19 cellular contexts compared by ENCODE assay signal in the genomic region with DNA sequence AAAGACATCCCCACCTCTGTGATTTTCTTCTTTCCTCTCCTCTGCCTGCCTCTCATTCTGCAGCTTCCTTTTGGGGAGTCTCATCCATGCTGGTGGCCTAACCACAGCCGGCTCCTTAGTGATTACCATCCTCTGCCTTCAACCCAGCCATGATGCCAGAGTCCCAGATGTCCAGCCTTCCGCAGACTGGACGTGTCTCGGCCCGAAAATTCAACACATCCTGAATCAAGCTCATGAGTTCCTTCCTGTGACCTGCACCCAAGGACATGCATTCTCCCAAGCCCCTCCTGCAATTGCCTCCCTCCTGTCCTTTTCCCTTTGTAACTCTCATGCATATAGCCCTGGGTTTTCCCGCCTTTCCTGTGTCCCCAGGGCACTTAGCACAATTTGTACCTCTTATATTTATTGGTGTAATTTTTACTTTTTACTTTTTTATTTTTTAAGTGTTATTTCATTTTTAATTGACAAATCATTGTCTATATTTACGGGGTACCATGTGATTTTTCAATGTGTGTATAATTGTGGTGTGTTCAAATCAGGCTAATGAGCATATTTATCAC. TPM values are rescaled to one million over a fixed set of nuclear protein-coding genes. Genes with fewer than 3 reads are reported as not detected.
DNase-seq lines count a peak whose midpoint lies in the region; ATAC-seq and TF ChIP-seq lines count a peak whose summit lies in the region.
"Had no signal": no experiment of that assay in that cellular context is flagged by ENCODE, and none has a peak within 500 bp of the region (broad histone marks: within the 10 kb centered on the region; RNA-seq: fewer than 3 reads in every experiment).

No MANE protein-coding gene starts in this region.

- H3K9me2 ChIP-seq in neural cell (ENCODE audit: insufficient read depth, low read length): no peaks in the 10 kb centered on the region

- peaks cover 0 to 29% (median 17%) of the 10 kb centered on the region in 7 donors for H3K9me3 Mint-ChIP-seq in CD14-positive monocyte
- H3K9me3 Mint-ChIP-seq in endodermal cell: peaks cover 29% of the 10 kb centered on the region

- no peak overlapping the region for H3K27ac ChIP-seq in HEK293 (ENCODE audit: extremely low read depth, low read depth, low read length)
- no peak overlapping the region for H3K27ac ChIP-seq in endodermal cell (ENCODE audit: low read depth, low read length)
- H3K27ac ChIP-seq in neural cell (ENCODE audit: low read length): no peak overlapping the region
- H3K27ac ChIP-seq: HL-60, parathyroid adenoma, stomach had no signal

- H3K4me3 Mint-ChIP-seq in CD14-positive monocyte (peak overlapping the region; percentile 24 to 87), endodermal cell (peak overlapping the region; percentile 73)

- TF ChIP-seq EP300 in neural cell (conservative IDR thresholded peaks at IDR 0.05; ENCODE audit: poor library complexity, severe bottlenecking): no peak

- no peak overlapping the region for H3K9ac ChIP-seq in endodermal cell (ENCODE audit: extremely low read depth, low read length, poor library complexity, severe bottlenecking)
- no peak overlapping the region for H3K9ac ChIP-seq in neural cell (ENCODE audit: low read length)
- H3K9ac ChIP-seq: parathyroid adenoma had no signal

- peak overlapping the region in 1 of 7 donors; percentile 81 for H3K27ac Mint-ChIP-seq in CD14-positive monocyte
- no peak overlapping the region for H3K27ac Mint-ChIP-seq in endodermal cell

- H3K36me3 ChIP-seq in HEK293 (ENCODE audit: control insufficient read depth in 2 of 2, insufficient read depth in 1 of 2, low read length in 2 of 2) (no peaks in the 10 kb centered on the region), endodermal cell (ENCODE audit: control insufficient read depth, insufficient read depth, low read length) (no peaks in the 10 kb centered on the region), neural cell (ENCODE audit: insufficient read depth, low read length) (no peaks in the 10 kb centered on the region)
- H3K36me3 ChIP-seq: spleen, stomach had no signal

- H3F3A ChIP-seq in neural cell (ENCODE audit: insufficient read depth, low read length, poor library complexity, severe bottlenecking): no peaks in the 10 kb centered on the region

- H3K27me3 ChIP-seq in endodermal cell (ENCODE audit: control insufficient read depth, insufficient read depth, low read length, poor library complexity, severe bottlenecking) (peaks cover 27% of the 10 kb centered on the region), neural cell (ENCODE audit: insufficient read depth, low read depth, low read length) (peaks cover 34% of the 10 kb centered on the region)

- H3K4me1 ChIP-seq in HEK293 (ENCODE audit: control insufficient read depth, insufficient read depth, low read length) (no peaks in the 10 kb centered on the region), endodermal cell (ENCODE audit: control insufficient read depth, insufficient read depth, low read length) (no peaks in the 10 kb centered on the region)
- H3K4me1 ChIP-seq: parathyroid adenoma had no signal

- no peak overlapping the region for H2AFZ ChIP-seq in neural cell (ENCODE audit: low read depth, low read length)
- H2AFZ ChIP-seq: parathyroid adenoma had no signal

- H3K27me3 Mint-ChIP-seq in CD14-positive monocyte (ENCODE audit: low read depth in 3 of 3): peaks cover 38 to 50% (median 44%) of the 10 kb centered on the region in 3 donors
- H3K27me3 Mint-ChIP-seq in endodermal cell (ENCODE audit: insufficient read depth): peaks cover 53% of the 10 kb centered on the region

- H3K4me2 ChIP-seq in neural cell (ENCODE audit: low read length): no peak overlapping the region

- intact Hi-C loops in CD14-positive monocyte (cut with micrococcal nuclease): no loop called here

- no peak for TF ChIP-seq RAD21 in neural cell (conservative IDR thresholded peaks at IDR 0.05)

- peaks cover 34% of the 10 kb centered on the region for H3K4me1 Mint-ChIP-seq in CD14-positive monocyte
- peaks cover 9% of the 10 kb centered on the region for H3K4me1 Mint-ChIP-seq in endodermal cell

- no peaks in the 10 kb centered on the region for H4K20me1 ChIP-seq in neural cell (ENCODE audit: insufficient read depth)

- H3K4me3 ChIP-seq in HEK293 (ENCODE audit: low read depth, low read length) (no peak overlapping the region), endodermal cell (ENCODE audit: low read length) (peak overlapping the region; percentile 81), neural cell (ENCODE audit: low read length) (peak overlapping the region; percentile 60)

- WGBS in endodermal cell (ENCODE audit: insufficient coverage in 1 of 2, insufficient read length in 1 of 2), 2 experiments: 87 to 100% methylated on average over 4 to 7 of the region's 7 CpGs

- no peaks in the 10 kb centered on the region for H3K9me3 ChIP-seq in HEK293 (ENCODE audit: control insufficient read depth, insufficient read depth, low read depth, low read length)
- peaks cover 16% of the 10 kb centered on the region for H3K9me3 ChIP-seq in endodermal cell (ENCODE audit: control insufficient read depth, low read length)
- peaks cover 6% of the 10 kb centered on the region for H3K9me3 ChIP-seq in neural cell (ENCODE audit: low read length)

- CTCF ChIA-PET in HEK293 (lab: Yijun Ruan, JAX): interaction anchor here (0.6 to 2.8 kb wide), 4 partner anchors 12 to 118 kb away, joined by 3 to 13 read pairs (median 4); no protein-coding TSS in a partner anchor

- DNase-seq in CD14-positive monocyte (ENCODE audit: low spot score) (no peak), endodermal cell (no peak)
- DNase-seq: activated CD4-positive, CD25-positive, alpha-beta regulatory T cell treated with anti-CD3 and anti-CD28 coated beads, Interleukin-2, amount 50 U/mL, for 72 hours; activated T-cell treated with anti-CD3 and anti-CD28 coated beads, Interleukin-2, amount 50 U/mL, for 1 hour; amniotic stem cell; Kasumi-1; NCI-H1417; NCI-H2227 treated with DMSO at 0.1 percent for 48 hours; spleen; stomach; T-helper 2 cell had no signal

- no peaks in the 10 kb centered on the region for H3K79me2 ChIP-seq in neural cell (replicated peaks; ENCODE audit: insufficient read depth, low read length)
- H3K79me2 ChIP-seq: parathyroid adenoma had no signal

- TF ChIP-seq CTCF in CD14-positive monocyte (IDR thresholded peaks at IDR 0.05) (no peak), HEK293 (tag by site-specific recombination; IDR thresholded peaks at IDR 0.05) (no peak), endodermal cell (conservative IDR thresholded peaks at IDR 0.05) (no peak), neural cell (IDR thresholded peaks at IDR 0.05; ENCODE audit: poor library complexity, severe bottlenecking) (no peak)

- ATAC-seq in GM21717 (IDR thresholded peaks at IDR 0.05; ENCODE audit: unreplicated experiment): no peak
- no peak for ATAC-seq in GM19455 (IDR thresholded peaks at IDR 0.05; ENCODE audit: unreplicated experiment)
- no peak for ATAC-seq in HG02870 (IDR thresholded peaks at IDR 0.05; ENCODE audit: unreplicated experiment)
- no peak for ATAC-seq in GM21619 (IDR thresholded peaks at IDR 0.05; ENCODE audit: unreplicated experiment)

- H3K36me3 Mint-ChIP-seq in CD14-positive monocyte (peaks cover 0 to 8% of the 10 kb centered on the region in 2 donors), endodermal cell (ENCODE audit: low read depth) (peaks cover 2% of the 10 kb centered on the region)

- POLR2A ChIA-PET in HEK293 (lab: Yijun Ruan, JAX): no interaction called here

TF ChIP-seq in HEK293, 187 proteins besides CTCF, POLR2A, EP300 and RAD21:
- TF ChIP-seq OSR2 (tag by site-specific recombination; IDR thresholded peaks at IDR 0.05) (no peak), ZNF140 (tag by site-specific recombination; IDR thresholded peaks at IDR 0.05) (no peak), ZBTB17 (tag by site-specific recombination; IDR thresholded peaks at IDR 0.05) (0 out of 2 replicates have a peak, but pooled peaks have one; percentile 19)

TF ChIP-seq in neural cell, 6 proteins besides CTCF, POLR2A, EP300 and RAD21:
- TF ChIP-seq, protein P1, sequence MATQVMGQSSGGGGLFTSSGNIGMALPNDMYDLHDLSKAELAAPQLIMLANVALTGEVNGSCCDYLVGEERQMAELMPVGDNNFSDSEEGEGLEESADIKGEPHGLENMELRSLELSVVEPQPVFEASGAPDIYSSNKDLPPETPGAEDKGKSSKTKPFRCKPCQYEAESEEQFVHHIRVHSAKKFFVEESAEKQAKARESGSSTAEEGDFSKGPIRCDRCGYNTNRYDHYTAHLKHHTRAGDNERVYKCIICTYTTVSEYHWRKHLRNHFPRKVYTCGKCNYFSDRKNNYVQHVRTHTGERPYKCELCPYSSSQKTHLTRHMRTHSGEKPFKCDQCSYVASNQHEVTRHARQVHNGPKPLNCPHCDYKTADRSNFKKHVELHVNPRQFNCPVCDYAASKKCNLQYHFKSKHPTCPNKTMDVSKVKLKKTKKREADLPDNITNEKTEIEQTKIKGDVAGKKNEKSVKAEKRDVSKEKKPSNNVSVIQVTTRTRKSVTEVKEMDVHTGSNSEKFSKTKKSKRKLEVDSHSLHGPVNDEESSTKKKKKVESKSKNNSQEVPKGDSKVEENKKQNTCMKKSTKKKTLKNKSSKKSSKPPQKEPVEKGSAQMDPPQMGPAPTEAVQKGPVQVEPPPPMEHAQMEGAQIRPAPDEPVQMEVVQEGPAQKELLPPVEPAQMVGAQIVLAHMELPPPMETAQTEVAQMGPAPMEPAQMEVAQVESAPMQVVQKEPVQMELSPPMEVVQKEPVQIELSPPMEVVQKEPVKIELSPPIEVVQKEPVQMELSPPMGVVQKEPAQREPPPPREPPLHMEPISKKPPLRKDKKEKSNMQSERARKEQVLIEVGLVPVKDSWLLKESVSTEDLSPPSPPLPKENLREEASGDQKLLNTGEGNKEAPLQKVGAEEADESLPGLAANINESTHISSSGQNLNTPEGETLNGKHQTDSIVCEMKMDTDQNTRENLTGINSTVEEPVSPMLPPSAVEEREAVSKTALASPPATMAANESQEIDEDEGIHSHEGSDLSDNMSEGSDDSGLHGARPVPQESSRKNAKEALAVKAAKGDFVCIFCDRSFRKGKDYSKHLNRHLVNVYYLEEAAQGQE (IDR thresholded peaks at IDR 0.05; ENCODE audit: borderline replicate concordance): no peak
- TF ChIP-seq MXI1 (conservative IDR thresholded peaks at IDR 0.05; ENCODE audit: poor library complexity, severe bottlenecking) (no peak), EZH2 (IDR thresholded peaks at IDR 0.05; ENCODE audit: borderline replicate concordance, insufficient read depth, low read length, poor library complexity, severe bottlenecking) (no peak), SMC3 (conservative IDR thresholded peaks at IDR 0.05; ENCODE audit: poor library complexity) (no peak), POLR2AphosphoS5 (IDR thresholded peaks at IDR 0.05) (no peak), TAF1 (IDR thresholded peaks at IDR 0.05; ENCODE audit: low read depth) (no peak)

RNA-seq across cellular contexts. Expression of a gene that starts 1.2 kb away (rescaled TPM):
- not detected for polyA plus RNA-seq in CD14-positive monocyte
- total RNA-seq in endodermal cell: 1 to 10 TPM; 3.9 to 8.4 TPM
- 1.5 TPM for polyA plus RNA-seq in endodermal cell (2013, experiment 1 of 2)
- polyA plus RNA-seq in endodermal cell (2013, experiment 2 of 2): 0.66 TPM
- not detected in 2 replicates for polyA plus RNA-seq in neural cell
- polyA minus RNA-seq in neural cell: not detected in 2 replicates
- total RNA-seq: stomach had no signal

RNA-seq across cellular contexts. Expression of a gene that starts 41.5 kb away (rescaled TPM):
- polyA plus RNA-seq in CD14-positive monocyte: 10 to 100 TPM; 28.4 to 45.9 TPM
- under 1 TPM in 1 of 2 donors, not detected in 1; 0.35 TPM for total RNA-seq in endodermal cell
- polyA plus RNA-seq in endodermal cell (2013, experiment 1 of 2): 0.32 TPM
- polyA plus RNA-seq in endodermal cell (2013, experiment 2 of 2): not detected
- not detected in 2 replicates for polyA plus RNA-seq in neural cell
- polyA minus RNA-seq in neural cell: not detected in 2 replicates

Comparison
In these comparisons a context has a peak if more than half of its experiments do, and no peak if none do; other contexts are left out.
1. RNA of a gene that starts 41.5 kb away (polyA plus RNA-seq): 28.4 to 45.9 TPM in CD14-positive monocyte; not detected in neural cell; every median in the first group is over 10 times any median in the second.